Comparison of ENCODE assay signal across 19 cellular contexts in the genomic region with DNA sequence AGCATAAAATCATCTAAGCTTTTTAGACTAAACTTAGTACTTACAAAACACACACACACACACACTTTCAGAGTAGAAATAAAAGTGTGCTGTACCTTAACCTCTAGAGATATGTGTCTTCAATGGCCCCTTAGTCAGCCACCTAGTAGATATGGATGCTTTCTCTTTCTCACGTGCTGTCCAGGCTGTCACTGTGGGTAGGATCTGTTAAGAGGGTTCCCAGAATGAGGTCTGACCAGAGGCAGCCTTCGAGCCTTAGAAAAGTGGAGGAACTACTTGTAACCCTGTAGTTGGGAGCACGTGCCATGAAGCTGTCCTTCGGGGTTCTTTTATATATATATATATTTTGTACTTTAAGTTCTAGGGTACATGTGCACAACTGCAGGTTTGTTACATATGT.
"Had no signal": no experiment of that assay in that cellular context is flagged by ENCODE, and none has a peak within 500 bp of the region (broad histone marks: within the 10 kb centered on the region; RNA-seq: fewer than 3 reads in every experiment).

No MANE protein-coding gene starts in this region.

- H3K27me3 ChIP-seq: ovary, right atrium auricular region, right lobe of liver, tibial nerve, vagina had no signal

- H3K36me3 ChIP-seq: left ventricle myocardium inferior, ovary, right atrium auricular region, right lobe of liver, tibial nerve, vagina had no signal

- H3K4me1 ChIP-seq: left ventricle myocardium inferior, right atrium auricular region, right lobe of liver, tibial nerve, vagina had no signal

- H3K9me3 ChIP-seq: left ventricle myocardium inferior, mucosa of descending colon, ovary, right atrium auricular region, right lobe of liver, tibial nerve, vagina had no signal

- DNase-seq: islet precursor cell; left ventricle myocardium inferior; midbrain; mucosa of descending colon; naive thymus-derived CD4-positive, alpha-beta T cell; ovary; right lobe of liver; stimulated activated CD4-positive, alpha-beta T cell treated with anti-CD3 and anti-CD28 coated beads, Interleukin-1b, Interleukin-23, amount 100 ng/mL, for 48 hours; stimulated activated CD4-positive, alpha-beta T cell treated with anti-CD3 and anti-CD28 coated beads, Interleukin-2, amount 100 ng/mL, for 48 hours; stimulated activated CD4-positive, alpha-beta T cell treated with anti-CD3 and anti-CD28 coated beads, Interleukin-4, amount 100 ng/mL, for 4 hours; stimulated activated CD8-positive, alpha-beta memory T cell treated with anti-CD3 and anti-CD28 coated beads, Interleukin-4, amount 100 ng/mL, for 48 hours; stimulated activated naive CD4-positive, alpha-beta T cell treated with Interleukin-2 at 50 U/mL for 16 hours; stimulated activated naive CD8-positive, alpha-beta T cell treated with anti-CD3 and anti-CD28 coated beads, Interleukin-15, amount 100 ng/mL, for 72 hours; substantia nigra had no signal

- H3K4me3 ChIP-seq: left ventricle myocardium inferior, lung, mucosa of descending colon, ovary, right atrium auricular region, right lobe of liver, smooth muscle cell, tibial nerve, vagina had no signal

- H3K27ac ChIP-seq: left ventricle myocardium inferior, ovary, right atrium auricular region, right lobe of liver, tibial nerve, vagina had no signal
